In the genomic region with DNA sequence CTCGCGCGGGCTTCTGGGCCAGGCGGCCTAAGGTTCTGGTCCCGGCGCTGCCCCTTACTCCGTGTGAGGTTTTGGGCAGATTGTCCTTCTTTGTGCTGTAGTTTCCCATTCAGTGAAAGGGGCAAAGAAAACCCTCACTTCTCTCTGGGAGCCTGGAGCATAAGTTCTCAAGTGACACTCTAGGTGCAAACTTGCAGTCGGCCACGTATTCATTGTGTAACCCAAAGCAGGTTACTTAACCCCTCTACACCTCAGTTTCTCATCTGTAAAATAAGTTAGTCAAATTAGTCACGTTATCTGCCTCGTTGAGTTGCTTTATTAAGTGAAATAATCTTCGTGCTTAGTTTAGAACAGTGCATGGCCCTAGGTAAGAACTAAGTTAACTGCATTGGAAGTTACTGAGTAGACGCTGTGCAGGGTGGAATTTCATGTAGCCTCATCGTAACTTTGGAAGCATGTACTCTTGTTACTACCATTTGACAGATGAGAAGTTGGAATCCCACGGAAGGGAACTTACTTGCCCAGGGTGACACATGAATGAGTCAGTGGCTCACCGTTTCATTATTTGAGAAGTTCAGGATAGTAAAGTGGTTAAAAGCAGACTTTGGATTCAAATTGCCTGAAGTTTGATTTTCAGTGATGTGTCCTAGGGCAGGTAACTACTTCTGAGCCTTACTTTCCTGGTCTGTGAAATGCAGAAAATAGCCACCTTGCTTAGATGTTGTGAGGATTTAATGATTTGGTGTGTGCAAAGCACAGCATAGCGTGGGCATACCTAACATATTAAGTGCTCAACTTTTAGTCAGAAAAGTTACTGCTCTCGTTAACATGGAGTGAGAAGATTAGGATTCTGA, we compare ENCODE assay signal across 8 cellular contexts. TPM values are rescaled to one million over a fixed set of nuclear protein-coding genes. Genes with fewer than 3 reads are reported as not detected.
DNase-seq lines count a peak whose midpoint lies in the region; ATAC-seq and TF ChIP-seq lines count a peak whose summit lies in the region.

No MANE protein-coding gene starts in this region.

- H3K36me3 ChIP-seq in DOHH2 (ENCODE audit: control insufficient read depth, low read length): peaks cover 50% of the 10 kb centered on the region
- peaks cover 36% of the 10 kb centered on the region for H3K36me3 ChIP-seq in KOPT-K1 (ENCODE audit: insufficient read depth, low read length)
- peaks cover 0 to 16% of the 10 kb centered on the region in 2 donors for H3K36me3 ChIP-seq in adrenal gland (replicated peaks in 1 of 2)
- no peaks in the 10 kb centered on the region for H3K36me3 ChIP-seq in kidney epithelial cell (ENCODE audit: control insufficient read depth, insufficient read depth, low read length)
- H3K36me3 ChIP-seq in subcutaneous abdominal adipose tissue (ENCODE audit: control insufficient read depth in 5 of 5, insufficient read depth in 5 of 5, low read length in 5 of 5): peaks cover 3 to 16% (median 11%) of the 10 kb centered on the region in 5 donors

- TF ChIP-seq CTCF in DOHH2 (IDR thresholded peaks at IDR 0.05; ENCODE audit: low read depth, low read length, poor library complexity, severe bottlenecking): no peak
- TF ChIP-seq CTCF in adrenal gland (IDR thresholded peaks at IDR 0.05): no peak
- TF ChIP-seq CTCF in kidney epithelial cell (IDR thresholded peaks at IDR 0.05; ENCODE audit: insufficient read depth, low read length, poor library complexity, severe bottlenecking): no peak

- no peak for TF ChIP-seq POLR2A in adrenal gland (IDR thresholded peaks at IDR 0.05)

- peaks cover 81% of the 10 kb centered on the region for H3K79me2 ChIP-seq in DOHH2 (ENCODE audit: control insufficient read depth, low read length)

- H3K4me2 ChIP-seq in DOHH2 (ENCODE audit: low read length): peak overlapping the region; percentile 79

- H3K9ac ChIP-seq in subcutaneous abdominal adipose tissue (ENCODE audit: low read length in 5 of 5): peak overlapping the region; percentile 86 to 99 (median 97)

- H3K4me3 ChIP-seq in DOHH2 (ENCODE audit: low read length) (peak overlapping the region; percentile 80), adrenal gland (peak overlapping the region; percentile 67 to 96 (median 94)), kidney epithelial cell (ENCODE audit: low read depth, low read length) (peak overlapping the region; percentile 82), subcutaneous abdominal adipose tissue (ENCODE audit: low read depth in 1 of 5, low read length in 5 of 5) (peak overlapping the region; percentile 78 to 91 (median 88))

- intact Hi-C loops in adrenal gland (cut with DNase I): loop anchor here in 1 of 2 donors (5.0 kb wide), 1 partner anchor 228 kb away; a partner anchor contains a TSS

- peaks cover 9% of the 10 kb centered on the region; the same call in 1 of the 2 replicates for H4K20me1 ChIP-seq in DOHH2 (ENCODE audit: control insufficient read depth, insufficient read depth, low read depth, low read length)

- DNase-seq in adrenal gland (no peak), kidney epithelial cell (ENCODE audit: low read depth) (no peak), NCI-H1092 (lab: John Stamatoyannopoulos, UW) (no peak), activated gamma-delta T cell (lab: John Stamatoyannopoulos, UW) (no peak)

- H3K9me2 ChIP-seq in DOHH2 (replicated peaks; ENCODE audit: control insufficient read depth, low read length): no peaks in the 10 kb centered on the region

- H3K4me1 ChIP-seq in DOHH2 (ENCODE audit: control insufficient read depth, low read length) (peaks cover 24% of the 10 kb centered on the region), adrenal gland (replicated peaks in 1 of 2) (peaks cover 10 to 32% of the 10 kb centered on the region in 2 donors), subcutaneous abdominal adipose tissue (ENCODE audit: control insufficient read depth in 5 of 5, insufficient read depth in 5 of 5, low read length in 5 of 5) (peaks cover 8 to 31% (median 25%) of the 10 kb centered on the region in 5 donors)

- H3F3A ChIP-seq in DOHH2 (ENCODE audit: control insufficient read depth, insufficient read depth): no peaks in the 10 kb centered on the region

- WGBS in adrenal gland, 4 donors: 6 to 13% (median 8%) methylated on average over 10 to 18 of the region's 18 CpGs

- H3K27me3 ChIP-seq in DOHH2 (ENCODE audit: control insufficient read depth, low read length) (no peaks in the 10 kb centered on the region), adrenal gland (no peaks in the 10 kb centered on the region), kidney epithelial cell (ENCODE audit: control insufficient read depth, insufficient read depth, low read length) (no peaks in the 10 kb centered on the region), subcutaneous abdominal adipose tissue (ENCODE audit: control insufficient read depth in 5 of 5, insufficient read depth in 4 of 5, low read length in 5 of 5) (no peaks in the 10 kb centered on the region)

- H3K9me3 ChIP-seq in DOHH2 (ENCODE audit: control insufficient read depth, insufficient read depth, low read length) (no peaks in the 10 kb centered on the region), KOPT-K1 (ENCODE audit: insufficient read depth, low read length, poor library complexity, severe bottlenecking) (no peaks in the 10 kb centered on the region), adrenal gland (replicated peaks in 1 of 3) (no peaks in the 10 kb centered on the region), subcutaneous abdominal adipose tissue (ENCODE audit: control insufficient read depth in 5 of 5, low read length in 5 of 5) (no peaks in the 10 kb centered on the region)

- H3K27ac ChIP-seq in DOHH2 (ENCODE audit: low read depth, low read length) (peak overlapping the region; percentile 80), KOPT-K1 (ENCODE audit: low read depth, low read length, poor library complexity, severe bottlenecking) (peak overlapping the region; percentile 95), adrenal gland (peak overlapping the region; percentile 88 to 99 (median 96)), subcutaneous abdominal adipose tissue (ENCODE audit: low read depth, low read length) (peak overlapping the region; percentile 99)

- no peak for ATAC-seq in HG03108 (IDR thresholded peaks at IDR 0.05; ENCODE audit: unreplicated experiment)

RNA-seq across cellular contexts. Expression of a gene that starts 0.6 kb away (rescaled TPM):
- total RNA-seq in adrenal gland (1 to 10 TPM; 1.3 to 6.5 (median 3.5) TPM), kidney epithelial cell (0.13 and 1.4 TPM in 2 replicates)
- polyA plus RNA-seq in adrenal gland: 10 to 100 TPM in 1 of 3 donors, 1 to 10 TPM in 2; 4.4 to 13.8 (median 6.6) TPM

RNA-seq across cellular contexts. Expression of a gene that starts 0.8 kb away (rescaled TPM):
- total RNA-seq in adrenal gland (100 to 1,000 TPM; 165 to 340 (median 224) TPM), kidney epithelial cell (234 and 237 TPM in 2 replicates)
- 100 to 1,000 TPM in 1 of 3 donors, 10 to 100 TPM in 2; 35.7 to 403 (median 73.2) TPM for polyA plus RNA-seq in adrenal gland
